8 cellular contexts compared by ENCODE assay signal in genomic region chr2:121897335-121897970, GRCh38.
A peak's percentile ranks its signal among the peaks of the same experiment; 100 is the strongest.
DNase-seq lines count a peak whose midpoint lies in the region; ATAC-seq and TF ChIP-seq lines count a peak whose summit lies in the region.

No MANE protein-coding gene starts in this region.

- H3K4me1 ChIP-seq in OCI-LY3 (ENCODE audit: low read length): no peaks in the 10 kb centered on the region

- H3K27ac ChIP-seq in OCI-LY3 (ENCODE audit: low read length): no peak overlapping the region

- TF ChIP-seq CTCF in OCI-LY3 (IDR thresholded peaks at IDR 0.05; ENCODE audit: low read depth, low read length) (peak; percentile 68), foreskin fibroblast (IDR thresholded peaks at IDR 0.05; ENCODE audit: low read depth, low read length) (peak; percentile 59)

- H3K4me3 ChIP-seq in OCI-LY3 (ENCODE audit: low read length) (0 out of 2 replicates have a peak overlapping the region, but pooled peaks have one; percentile 12), foreskin fibroblast (ENCODE audit: low read depth in 1 of 2, low read length in 2 of 2) (no peak overlapping the region)

- no peak overlapping the region for H3K9ac ChIP-seq in OCI-LY3 (ENCODE audit: low read length)

- H3K27me3 ChIP-seq in OCI-LY3 (ENCODE audit: low read depth, low read length): no peaks in the 10 kb centered on the region

- no peaks in the 10 kb centered on the region for H4K20me1 ChIP-seq in OCI-LY3 (ENCODE audit: insufficient read depth, low read length)

- H3K36me3 ChIP-seq in OCI-LY3 (replicated peaks; ENCODE audit: low read depth, low read length): no peaks in the 10 kb centered on the region

- ATAC-seq in GM19455 (IDR thresholded peaks at IDR 0.05; ENCODE audit: unreplicated experiment) (peak; percentile 84), HG03457 (IDR thresholded peaks at IDR 0.05; ENCODE audit: unreplicated experiment) (peak; percentile 81)

- H3K4me2 ChIP-seq in OCI-LY3 (ENCODE audit: low read length): 0 out of 2 replicates have a peak overlapping the region, but pooled peaks have one; percentile 23

- DNase-seq in SIG-M5 treated with dmso at 0.1 percent for 504 hours (lab: John Stamatoyannopoulos, UW; ENCODE audit: unreplicated experiment) (peak; percentile 56), SIG-M5 (lab: John Stamatoyannopoulos, UW) (no peak), foreskin fibroblast (peak; percentile 7 to 47), T1000 (lab: John Stamatoyannopoulos, UW) (no peak), medulla oblongata (ENCODE audit: extremely low spot score) (no peak)

- no peaks in the 10 kb centered on the region for H3K79me2 ChIP-seq in OCI-LY3 (ENCODE audit: low read length)

- no peaks in the 10 kb centered on the region for H3K9me3 ChIP-seq in OCI-LY3 (ENCODE audit: insufficient read depth, low read length)

- H2AFZ ChIP-seq in OCI-LY3 (ENCODE audit: low read depth, low read length): peak overlapping the region; percentile 87

Comparison
In these comparisons a context has a peak if more than half of its experiments do, and no peak if none do; other contexts are left out.
1. DNase-seq: peak in SIG-M5 treated with dmso at 0.1 percent for 504 hours (single experiment) and foreskin fibroblast (2 of 2); none in SIG-M5 (single experiment), T1000 (single experiment) and medulla oblongata (single experiment).